17 cellular contexts compared by ENCODE assay signal in genomic region chr6:169640347-169640972, GRCh38.
DNase-seq lines count a peak whose midpoint lies in the region; ATAC-seq and TF ChIP-seq lines count a peak whose summit lies in the region.
"Had no signal": no experiment of that assay in that cellular context is flagged by ENCODE, and none has a peak within 500 bp of the region (broad histone marks: within the 10 kb centered on the region; RNA-seq: fewer than 3 reads in every experiment).

No MANE protein-coding gene starts in this region.

- no peak for TF ChIP-seq POLR2A in HCT116 (IDR thresholded peaks at IDR 0.05; ENCODE audit: borderline replicate concordance, extremely low read depth, insufficient read depth, insufficient read length)
- no peak for TF ChIP-seq POLR2A in uterus (IDR thresholded peaks at IDR 0.05)

- no peaks in the 10 kb centered on the region for H3K9me2 ChIP-seq in HCT116 (ENCODE audit: insufficient read depth)

- H3K9ac ChIP-seq in HCT116 (ENCODE audit: low read length) (no peak overlapping the region), fibroblast of lung (ENCODE audit: insufficient read depth, low read length) (no peak overlapping the region)

- H3K4me1 Mint-ChIP-seq in nephron progenitor cell (peaks cover 31% of the 10 kb centered on the region), MCF 10A (ENCODE audit: insufficient read depth, unreplicated experiment) (no peaks in the 10 kb centered on the region)
- H3K4me1 Mint-ChIP-seq: GM23338 had no signal

- intact Hi-C loops in HCT116 (cut with micrococcal nuclease): no loop called here
- intact Hi-C loops in uterus (cut with DNase I; ENCODE audit: low total_unique reads): no loop called here
- intact Hi-C loops in MCF 10A (cut with micrococcal nuclease): no loop called here

- H3K4me3 ChIP-seq in HCT116 (replicated peaks in 1 of 2; ENCODE audit: low read depth in 1 of 2, low read length in 2 of 2) (no peak overlapping the region), fibroblast of lung (replicated peaks in 1 of 4; ENCODE audit: control extremely low read depth in 1 of 4, insufficient read depth in 1 of 4, low read depth in 3 of 4, low read length in 4 of 4) (no peak overlapping the region), uterus (no peak overlapping the region)
- H3K4me3 ChIP-seq: gastrocnemius medialis, GM23338, mucosa of descending colon, pancreas, smooth muscle cell had no signal

- no peaks in the 10 kb centered on the region for H4K20me1 ChIP-seq in HCT116 (ENCODE audit: insufficient read depth)
- no peaks in the 10 kb centered on the region for H4K20me1 ChIP-seq in fibroblast of lung (ENCODE audit: control insufficient read depth, extremely low read depth, insufficient read depth, low read length)

- peaks cover 0 to 6% of the 10 kb centered on the region in 2 experiments; a peak in 2 of 4 replicates for H3K4me1 ChIP-seq in HCT116 (ENCODE audit: control insufficient read depth in 1 of 2, insufficient read depth in 2 of 2, low read length in 2 of 2)
- no peaks in the 10 kb centered on the region for H3K4me1 ChIP-seq in fibroblast of lung (ENCODE audit: control insufficient read depth, extremely low read depth, insufficient read depth, low read length)
- no peaks in the 10 kb centered on the region for H3K4me1 ChIP-seq in uterus
- H3K4me1 ChIP-seq: gastrocnemius medialis, pancreas had no signal

- H3K4me2 ChIP-seq in HCT116 (ENCODE audit: low read length) (no peak overlapping the region), fibroblast of lung (ENCODE audit: extremely low read depth, insufficient read depth, low read length) (no peak overlapping the region)
- H3K4me2 ChIP-seq: GM23338, smooth muscle cell had no signal

- ATAC-seq in HCT116: peak; percentile 27; the same call in 1 of the 2 replicates
- ATAC-seq: gastrocnemius medialis, left lobe of liver, mucosa of descending colon, pancreas had no signal

- TF ChIP-seq CTCF in HCT116 (IDR thresholded peaks at IDR 0.05 in 2 of 3, conservative IDR thresholded peaks at IDR 0.05 in 1 of 3; ENCODE audit: borderline replicate concordance in 1 of 3, insufficient read depth in 1 of 3, low read depth in 2 of 3, low read length in 2 of 3): no peak
- TF ChIP-seq CTCF in fibroblast of lung (conservative IDR thresholded peaks at IDR 0.05 in 1 of 2, IDR thresholded peaks at IDR 0.05 in 1 of 2; ENCODE audit: low read depth in 1 of 2, low read length in 2 of 2): peak; percentile 38 to 47
- no peak for TF ChIP-seq CTCF in nephron progenitor cell (IDR thresholded peaks at IDR 0.05)
- peak; percentile 50 to 67 (median 54) for TF ChIP-seq CTCF in uterus (IDR thresholded peaks at IDR 0.05)
- no peak for TF ChIP-seq CTCF in MCF 10A (IDR thresholded peaks at IDR 0.05; ENCODE audit: unreplicated experiment)

- DNase-seq in HCT116 (ENCODE audit: low read depth, low spot score) (no peak), fibroblast of lung (ENCODE audit: low read depth in 2 of 2) (peak in 1 of 2 donors; percentile 52), nephron progenitor cell (no peak), uterus (peak; percentile 49 to 56), SIG-M5 treated with dmso at 0.1 percent for 504 hours (lab: John Stamatoyannopoulos, UW; ENCODE audit: unreplicated experiment) (no peak), NCI-H2107 (lab: John Stamatoyannopoulos, UW) (no peak), MCF 10A (ENCODE audit: unreplicated experiment) (no peak)
- DNase-seq: activated CD4-positive, alpha-beta T cell treated with anti-CD3 and anti-CD28 coated beads for 4 hours; CD4-positive, CD25-positive, alpha-beta regulatory T cell; gastrocnemius medialis; NCI-H2029; stimulated activated CD4-positive, alpha-beta T cell treated with anti-CD3 and anti-CD28 coated beads, Interleukin-4, amount 100 ng/mL, for 24 hours had no signal

- H3K4me3 Mint-ChIP-seq in nephron progenitor cell (no peak overlapping the region), MCF 10A (ENCODE audit: unreplicated experiment) (no peak overlapping the region)
- H3K4me3 Mint-ChIP-seq: CD4-positive, CD25-positive, alpha-beta regulatory T cell; GM23338 had no signal

- H3K27me3 ChIP-seq in HCT116 (ENCODE audit: insufficient read depth, low read length) (no peaks in the 10 kb centered on the region), fibroblast of lung (ENCODE audit: control insufficient read depth, insufficient read depth, low read length) (no peaks in the 10 kb centered on the region), uterus (no peaks in the 10 kb centered on the region)
- H3K27me3 ChIP-seq: gastrocnemius medialis, pancreas had no signal

- no peak for TF ChIP-seq RAD21 in HCT116 (IDR thresholded peaks at IDR 0.05; ENCODE audit: low read depth)

- H3K27ac Mint-ChIP-seq in nephron progenitor cell (peak overlapping the region; percentile 87), MCF 10A (ENCODE audit: low read depth, unreplicated experiment) (no peak overlapping the region)
- H3K27ac Mint-ChIP-seq: CD4-positive, CD25-positive, alpha-beta regulatory T cell; GM23338 had no signal

- H3K36me3 Mint-ChIP-seq in nephron progenitor cell (ENCODE audit: low read depth) (peaks cover 36% of the 10 kb centered on the region), MCF 10A (ENCODE audit: insufficient read depth, unreplicated experiment) (peaks cover 9% of the 10 kb centered on the region)

- CTCF ChIA-PET in HCT116 (lab: Charles Lee): no interaction called here
- CTCF ChIA-PET in MCF 10A (lab: Yijun Ruan, JAX): interaction anchor here (0.7 kb wide), 1 partner anchor 380 kb away, joined by 3 read pairs; no protein-coding TSS in a partner anchor

- H3K79me2 ChIP-seq in HCT116 (ENCODE audit: insufficient read depth, low read length): no peaks in the 10 kb centered on the region
- H3K79me2 ChIP-seq in fibroblast of lung (ENCODE audit: control insufficient read depth, insufficient read depth, low read length): no peaks in the 10 kb centered on the region

- H3K9me3 ChIP-seq in HCT116 (ENCODE audit: control insufficient read depth in 1 of 2, insufficient read depth in 1 of 2, low read depth in 1 of 2, low read length in 2 of 2) (no peaks in the 10 kb centered on the region), fibroblast of lung (ENCODE audit: control insufficient read depth, insufficient read depth, low read depth, low read length) (no peaks in the 10 kb centered on the region), uterus (no peaks in the 10 kb centered on the region)
- H3K9me3 ChIP-seq: gastrocnemius medialis, mucosa of descending colon, pancreas had no signal

- no TSS peak for BruUV-seq in HCT116 (replicated peaks; lab: Mats Ljungman, UMichigan)
- BruUV-seq in MCF 10A (replicated peaks; lab: Mats Ljungman, UMichigan): no TSS peak

- H3K36me3 ChIP-seq in HCT116 (ENCODE audit: control insufficient read depth in 1 of 2, insufficient read depth in 2 of 2, low read length in 2 of 2): no peaks in the 10 kb centered on the region; a peak in 1 of 4 replicates
- no peaks in the 10 kb centered on the region for H3K36me3 ChIP-seq in fibroblast of lung (ENCODE audit: control insufficient read depth, insufficient read depth, low read length)
- H3K36me3 ChIP-seq in uterus: no peaks in the 10 kb centered on the region
- H3K36me3 ChIP-seq: pancreas had no signal

- H3K9me3 Mint-ChIP-seq in nephron progenitor cell: no peaks in the 10 kb centered on the region
- no peaks in the 10 kb centered on the region for H3K9me3 Mint-ChIP-seq in MCF 10A (ENCODE audit: unreplicated experiment)
- H3K9me3 Mint-ChIP-seq: CD4-positive, CD25-positive, alpha-beta regulatory T cell; GM23338 had no signal

- RAD21 ChIA-PET in HCT116 (lab: Charles Lee; ENCODE audit: low non-redundant PET in 1 of 2, low total read pairs in 2 of 2, uncharacterized antibody in 2 of 2, unreplicated experiment in 2 of 2): no interaction called here

- H3K27me3 Mint-ChIP-seq in nephron progenitor cell (ENCODE audit: low read depth, poor library complexity) (no peaks in the 10 kb centered on the region), MCF 10A (ENCODE audit: insufficient read depth, unreplicated experiment) (no peaks in the 10 kb centered on the region)
- H3K27me3 Mint-ChIP-seq: CD4-positive, CD25-positive, alpha-beta regulatory T cell had no signal

- no peak overlapping the region for H3K27ac ChIP-seq in HCT116 (ENCODE audit: low read depth, low read length)
- no peak overlapping the region for H3K27ac ChIP-seq in fibroblast of lung (ENCODE audit: insufficient read depth, low read length)
- H3K27ac ChIP-seq in uterus: peak overlapping the region in 1 of 2 donors; percentile 26
- H3K27ac ChIP-seq: gastrocnemius medialis, pancreas had no signal

- no peak overlapping the region for H2AFZ ChIP-seq in HCT116 (ENCODE audit: low read depth, low read length, poor library complexity, severe bottlenecking)
- no peak overlapping the region for H2AFZ ChIP-seq in fibroblast of lung (ENCODE audit: low read length)
- H2AFZ ChIP-seq: GM23338 had no signal

- POLR2A ChIA-PET in HCT116 (lab: Charles Lee) (no interaction called here), MCF 10A (lab: Yijun Ruan, JAX) (interaction anchor here (1.2 kb wide), 1 partner anchor 8 kb away, joined by 3 read pairs; no protein-coding TSS in a partner anchor)

TF ChIP-seq in HCT116, 20 proteins besides CTCF, POLR2A, EP300 and RAD21:
- TF ChIP-seq ELF1 (IDR thresholded peaks at IDR 0.05; ENCODE audit: borderline replicate concordance, low read depth): no peak
- TF ChIP-seq SIN3A (IDR thresholded peaks at IDR 0.05; ENCODE audit: low read depth): no peak
- TF ChIP-seq EZH2 (IDR thresholded peaks at IDR 0.05): no peak
- TF ChIP-seq TCF7L2 (IDR thresholded peaks at IDR 0.05; ENCODE audit: borderline replicate concordance, extremely low read depth, insufficient read depth, insufficient read length): no peak
- no peak for TF ChIP-seq EGR1 (IDR thresholded peaks at IDR 0.05; ENCODE audit: low read depth)
TF ChIP-seq in HCT116: peak in this region for 0.

Comparison
In these comparisons a context has a peak if more than half of its experiments do, and no peak if none do; other contexts are left out.
1. DNase-seq: peak in uterus (2 of 2); none in HCT116 (single experiment), nephron progenitor cell (single experiment), SIG-M5 treated with dmso at 0.1 percent for 504 hours (single experiment), NCI-H2107 (single experiment) and MCF 10A (single experiment).
2. CTCF ChIP-seq: peak in fibroblast of lung (2 of 2) and uterus (4 of 4); none in HCT116 (0 of 3), nephron progenitor cell (single experiment) and MCF 10A (single experiment).